Comparison of ENCODE assay signal across 8 cellular contexts in the genomic region with DNA sequence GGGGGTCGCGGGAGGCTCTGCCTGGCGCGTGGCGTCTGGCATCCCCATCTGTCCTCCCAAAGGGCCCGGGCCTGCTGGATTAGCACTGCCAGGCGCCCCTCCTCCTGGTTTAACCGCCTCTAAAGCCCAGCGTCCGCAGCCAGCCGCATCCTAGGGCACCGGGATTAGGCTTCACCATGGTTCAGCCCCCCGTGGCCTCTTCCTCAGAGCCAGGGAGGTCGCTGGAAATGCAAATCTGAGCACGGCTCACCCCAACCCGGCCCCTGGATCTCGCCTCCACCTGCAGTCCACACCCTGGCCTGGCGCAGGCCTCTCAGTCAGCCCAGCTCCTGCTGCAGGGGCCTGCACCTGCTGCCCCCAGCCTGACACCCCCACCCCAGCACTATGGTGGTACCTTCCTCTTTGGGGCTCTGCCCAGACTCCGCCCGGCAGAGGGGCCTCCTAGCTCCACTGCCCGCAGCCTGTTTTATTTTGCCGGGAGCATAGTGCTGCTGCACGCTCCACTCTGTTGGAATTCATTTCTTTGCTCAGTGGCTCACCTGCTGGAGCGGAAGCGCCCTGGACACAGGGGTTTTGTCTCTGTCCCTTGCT. TPM values are rescaled to one million over a fixed set of nuclear protein-coding genes. Genes with fewer than 3 reads are reported as not detected.
DNase-seq lines count a peak whose midpoint lies in the region.

No MANE protein-coding gene starts in this region.

- CTCF ChIA-PET in activated CD4-positive, alpha-beta T cell treated with anti-CD3 and anti-CD28 coated beads, Interleukin-2, amount 10 ng/mL, durations not matched to agents 7 days and 5 days (lab: Charles Lee): no interaction called here

- H3K4me1 Mint-ChIP-seq in activated CD4-positive, alpha-beta T cell treated with anti-CD3 and anti-CD28 coated beads, Interleukin-2, amount 10 ng/mL, durations not matched to agents 7 days and 5 days: peaks cover 15% of the 10 kb centered on the region

- POLR2A ChIA-PET in activated CD4-positive, alpha-beta T cell treated with anti-CD3 and anti-CD28 coated beads, Interleukin-2, amount 10 ng/mL, durations not matched to agents 7 days and 5 days (lab: Charles Lee): no interaction called here

- intact Hi-C loops in posterior cingulate gyrus (cut with DNase I): loop anchor here (10.0 kb wide), 1 partner anchor 94 kb away; no protein-coding TSS in a partner anchor

- no peak for DNase-seq in activated CD4-positive, alpha-beta T cell treated with anti-CD3 and anti-CD28 coated beads, Interleukin-2, amount 10 ng/mL, durations not matched to agents 7 days and 5 days
- no peak for DNase-seq in activated CD4-positive, alpha-beta T cell treated with anti-CD3 and anti-CD28 coated beads for 48 hours
- peak; percentile 53 for DNase-seq in NCI-H524 treated with DMSO at 0.1 percent for 48 hours (lab: John Stamatoyannopoulos, UW)
- DNase-seq in ecto neural progenitor cell (ENCODE audit: low spot score): peak; percentile 80
- peak in 6 of 10 donors; percentile 39 to 91 (median 68) for DNase-seq in posterior cingulate gyrus
- DNase-seq in NCI-H187 treated with DMSO at 0.1 percent for 48 hours (lab: John Stamatoyannopoulos, UW): no peak
- no peak for DNase-seq in stimulated activated CD4-positive, alpha-beta T cell treated with anti-CD3 and anti-CD28 coated beads, Interleukin-2, amount 100 ng/mL, for 48 hours
- no peak for DNase-seq in NCI-H774 (lab: John Stamatoyannopoulos, UW)

- no peaks in the 10 kb centered on the region for H3K36me3 Mint-ChIP-seq in activated CD4-positive, alpha-beta T cell treated with anti-CD3 and anti-CD28 coated beads, Interleukin-2, amount 10 ng/mL, durations not matched to agents 7 days and 5 days (ENCODE audit: low read depth)

- H3K4me3 Mint-ChIP-seq in activated CD4-positive, alpha-beta T cell treated with anti-CD3 and anti-CD28 coated beads, Interleukin-2, amount 10 ng/mL, durations not matched to agents 7 days and 5 days: peak overlapping the region; percentile 42

- H3K27ac Mint-ChIP-seq in activated CD4-positive, alpha-beta T cell treated with anti-CD3 and anti-CD28 coated beads, Interleukin-2, amount 10 ng/mL, durations not matched to agents 7 days and 5 days: no peak overlapping the region

- no peaks in the 10 kb centered on the region for H3K9me3 Mint-ChIP-seq in activated CD4-positive, alpha-beta T cell treated with anti-CD3 and anti-CD28 coated beads, Interleukin-2, amount 10 ng/mL, durations not matched to agents 7 days and 5 days

- H3K27me3 Mint-ChIP-seq in activated CD4-positive, alpha-beta T cell treated with anti-CD3 and anti-CD28 coated beads, Interleukin-2, amount 10 ng/mL, durations not matched to agents 7 days and 5 days: peaks cover 7% of the 10 kb centered on the region

RNA-seq across cellular contexts. Expression of a gene that starts 13.2 kb away (rescaled TPM):
- total RNA-seq in activated CD4-positive, alpha-beta T cell treated with anti-CD3 and anti-CD28 coated beads, Interleukin-2, amount 10 ng/mL, durations not matched to agents 7 days and 5 days: 1 to 10 TPM; 1.9 to 2.6 TPM

RNA-seq across cellular contexts. Expression of a gene that starts 43.9 kb away (rescaled TPM):
- 10 to 100 TPM; 35.7 to 36.4 TPM for total RNA-seq in activated CD4-positive, alpha-beta T cell treated with anti-CD3 and anti-CD28 coated beads, Interleukin-2, amount 10 ng/mL, durations not matched to agents 7 days and 5 days

Comparison
In these comparisons a context has a peak if more than half of its experiments do, and no peak if none do; other contexts are left out.
1. DNase-seq: peak in NCI-H524 treated with DMSO at 0.1 percent for 48 hours (single experiment), ecto neural progenitor cell (single experiment) and posterior cingulate gyrus (6 of 10); none in activated CD4-positive, alpha-beta T cell treated with anti-CD3 and anti-CD28 coated beads, Interleukin-2, amount 10 ng/mL, durations not matched to agents 7 days and 5 days (single experiment), activated CD4-positive, alpha-beta T cell treated with anti-CD3 and anti-CD28 coated beads for 48 hours (single experiment), NCI-H187 treated with DMSO at 0.1 percent for 48 hours (single experiment), stimulated activated CD4-positive, alpha-beta T cell treated with anti-CD3 and anti-CD28 coated beads, Interleukin-2, amount 100 ng/mL, for 48 hours (0 of 2) and NCI-H774 (single experiment).